In genomic region chr14:89955022-89955414, GRCh38 we compare ENCODE assay signal across 8 cellular contexts. TPM values are rescaled to one million over a fixed set of nuclear protein-coding genes. Genes with fewer than 3 reads are reported as not detected.
A peak's percentile ranks its signal among the peaks of the same experiment; 100 is the strongest.
DNase-seq lines count a peak whose midpoint lies in the region; ATAC-seq and TF ChIP-seq lines count a peak whose summit lies in the region.

No MANE protein-coding gene starts in this region.

- H3K4me3 ChIP-seq in PC-9 (peak overlapping the region; percentile 66), esophagus (ENCODE audit: low read depth in 1 of 2, low read length in 2 of 2) (peak overlapping the region; percentile 41 to 90)

- peaks cover 9% of the 10 kb centered on the region; the same call in 1 of the 2 replicates for H3F3A ChIP-seq in PC-9 (ENCODE audit: insufficient read depth, low read depth)

- DNase-seq in NCI-H1694 treated with DMSO at 0.1 percent for 48 hours (lab: John Stamatoyannopoulos, UW) (peak; percentile 72), NCI-H1694 (lab: John Stamatoyannopoulos, UW) (no peak), PC-9 (peak in 1 of 2 experiments; percentile 0), osteocyte (ENCODE audit: extremely low spot score, unreplicated experiment) (no peak), HuH-7.5 (ENCODE audit: low spot score) (no peak)
- DNase-seq in stimulated activated CD4-positive, alpha-beta T cell treated with anti-CD3 and anti-CD28 coated beads, Interleukin-15, amount 100 ng/mL, for 24 hours: no peak

- no peaks in the 10 kb centered on the region for H3K36me3 ChIP-seq in PC-9 (ENCODE audit: low read depth)
- peaks cover 0 to 11% of the 10 kb centered on the region in 2 donors for H3K36me3 ChIP-seq in esophagus (ENCODE audit: control insufficient read depth in 2 of 2, insufficient read depth in 2 of 2, low read length in 1 of 2)

- peaks cover 24% of the 10 kb centered on the region for H3K4me1 Mint-ChIP-seq in osteocyte (ENCODE audit: unreplicated experiment)

- no peaks in the 10 kb centered on the region for H3K9me3 Mint-ChIP-seq in osteocyte (ENCODE audit: unreplicated experiment)

- peak overlapping the region; percentile 96 for H3K4me3 Mint-ChIP-seq in osteocyte (ENCODE audit: unreplicated experiment)

- no peaks in the 10 kb centered on the region for H3K27me3 ChIP-seq in PC-9 (ENCODE audit: insufficient read depth, low read depth)
- no peaks in the 10 kb centered on the region for H3K27me3 ChIP-seq in esophagus (ENCODE audit: control insufficient read depth in 1 of 2, insufficient read depth in 2 of 2, low read length in 2 of 2)

- peak overlapping the region; percentile 80 for H2AFZ ChIP-seq in PC-9

- CTCF ChIA-PET in PC-9 (lab: Charles Lee): interaction anchor here (1.0 kb wide), 1 partner anchor 281 kb away, joined by 4 read pairs; no protein-coding TSS in a partner anchor

- no peaks in the 10 kb centered on the region for H3K27me3 Mint-ChIP-seq in osteocyte (ENCODE audit: unreplicated experiment)

- no peaks in the 10 kb centered on the region for H4K20me1 ChIP-seq in PC-9 (ENCODE audit: insufficient read depth)

- POLR2A ChIA-PET in PC-9 (lab: Charles Lee; ENCODE audit: unreplicated experiment): no interaction called here

- WGBS in esophagus, 2 donors: 0 to 2% methylated on average over 8 of the region's 8 CpGs

- intact Hi-C loops in PC-9 (cut with micrococcal nuclease; ENCODE audit: unreplicated experiment): loop anchor here (10.0 kb wide), 1 partner anchor 800 kb away; no protein-coding TSS in a partner anchor

- H3K79me2 ChIP-seq in PC-9 (ENCODE audit: low read depth): peaks cover 21% of the 10 kb centered on the region

- peak overlapping the region; percentile 80 for H3K4me2 ChIP-seq in PC-9

- no peaks in the 10 kb centered on the region for H3K9me3 ChIP-seq in PC-9 (ENCODE audit: insufficient read depth, low read depth)
- peaks cover 0 to 2% of the 10 kb centered on the region in 2 donors for H3K9me3 ChIP-seq in esophagus (ENCODE audit: control insufficient read depth in 2 of 2, insufficient read depth in 1 of 2, low read depth in 1 of 2, low read length in 1 of 2)

- TF ChIP-seq CTCF in PC-9 (conservative IDR thresholded peaks at IDR 0.05): no peak
- no peak for TF ChIP-seq CTCF in osteocyte (IDR thresholded peaks at IDR 0.05)

- peak overlapping the region; percentile 97 for H3K27ac Mint-ChIP-seq in osteocyte (ENCODE audit: unreplicated experiment)

- no peaks in the 10 kb centered on the region for H3K9me2 ChIP-seq in PC-9 (ENCODE audit: insufficient read depth)

- no TSS peak for BruUV-seq in PC-9 (replicated peaks; lab: Mats Ljungman, UMichigan)

- H3K36me3 Mint-ChIP-seq in osteocyte (ENCODE audit: unreplicated experiment): no peaks in the 10 kb centered on the region

- H3K27ac ChIP-seq in PC-9 (no peak overlapping the region), esophagus (ENCODE audit: low read depth in 2 of 2, low read length in 1 of 2) (peak overlapping the region; percentile 54 to 76)

- no peak for ATAC-seq in HG02678 (IDR thresholded peaks at IDR 0.05; ENCODE audit: unreplicated experiment)

- H3K4me1 ChIP-seq in PC-9 (replicated peaks; ENCODE audit: insufficient read depth) (peaks cover 20% of the 10 kb centered on the region; the same call in 1 of the 2 replicates), esophagus (ENCODE audit: control insufficient read depth in 2 of 2, insufficient read depth in 2 of 2, low read length in 1 of 2) (peaks cover 0 to 2% of the 10 kb centered on the region in 2 donors)

RNA-seq across cellular contexts. Expression of gene EFCAB11, which starts 0.5 kb away (rescaled TPM):
- 8.4 and 10.3 TPM in 2 replicates for total RNA-seq in PC-9 (2021)
- 1 to 10 TPM; 6.2 to 6.3 TPM for polyA plus RNA-seq in esophagus
- total RNA-seq in osteocyte: 5.2 and 8.7 TPM in 2 replicates

RNA-seq across cellular contexts. Expression of gene TDP1, which starts 0.7 kb away (rescaled TPM):
- total RNA-seq in PC-9 (2021) (12.6 and 12.8 TPM in 2 replicates), osteocyte (17.9 and 18.6 TPM in 2 replicates)
- 1 to 10 TPM; 2.8 to 7.6 TPM for polyA plus RNA-seq in esophagus
